In the genomic region with DNA sequence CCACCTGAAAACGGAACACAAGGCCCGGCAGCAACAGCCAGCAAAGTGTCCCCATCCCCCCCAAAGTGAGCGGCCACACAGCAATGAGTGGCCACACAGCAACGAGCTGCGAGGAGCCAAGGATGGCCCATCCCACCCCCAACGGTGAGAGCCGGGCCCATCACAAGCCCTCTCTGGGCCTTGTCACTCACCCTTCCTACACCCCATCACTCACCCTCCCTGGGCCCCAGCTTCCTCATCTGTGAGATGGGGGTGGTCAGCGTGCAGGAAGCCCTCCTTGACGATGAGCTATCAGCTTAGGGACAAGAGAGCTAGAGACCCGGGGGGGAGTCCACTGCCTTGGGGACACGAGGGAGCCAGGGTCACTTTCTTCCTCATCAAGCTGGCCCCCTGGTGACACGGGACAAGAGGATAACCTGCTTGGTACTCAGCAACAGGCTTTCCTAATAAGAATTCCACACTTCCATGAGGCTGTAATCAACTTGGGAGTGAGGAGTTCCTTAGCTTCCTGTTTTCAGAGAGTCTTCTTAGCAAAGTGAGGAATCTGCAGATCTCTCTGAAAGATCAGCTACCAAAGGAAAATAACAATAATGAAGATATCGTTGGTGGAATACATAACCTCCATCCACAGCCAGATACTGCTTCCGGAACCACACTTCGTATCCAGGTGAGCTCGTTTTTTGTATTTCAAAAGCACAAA, we compare ENCODE assay signal across 15 cellular contexts.
DNase-seq lines count a peak whose midpoint lies in the region; ATAC-seq and TF ChIP-seq lines count a peak whose summit lies in the region.
"Had no signal": no experiment of that assay in that cellular context is flagged by ENCODE, and none has a peak within 500 bp of the region (broad histone marks: within the 10 kb centered on the region; RNA-seq: fewer than 3 reads in every experiment).

No MANE protein-coding gene starts in this region.

- H3K27ac Mint-ChIP-seq in WTC11: 0 out of 2 replicates have a peak overlapping the region, but pooled peaks have one; percentile 13
- H3K27ac Mint-ChIP-seq: activated T-helper 2 cell treated with anti-CD3 and anti-CD28 coated beads, Interferon-gamma antibody, Interleukin-2, Interleukin-4, amounts not matched to agents 10 μg/mL and 5 μg/mL and 100 μg/mL, durations not matched to agents 14 hours and 24 hours and 36 hours had no signal

- in situ Hi-C loops in GM13977 (cut with MboI; ENCODE audit: low pct_unique_long_range_greater_than_20kb, low sequenced_read_pairs, unreplicated experiment): no loop called here

- no peaks in the 10 kb centered on the region for H3K9me3 Mint-ChIP-seq in WTC11
- H3K9me3 Mint-ChIP-seq: activated T-helper 2 cell treated with anti-CD3 and anti-CD28 coated beads, Interferon-gamma antibody, Interleukin-2, Interleukin-4, amounts not matched to agents 10 μg/mL and 5 μg/mL and 100 μg/mL, durations not matched to agents 14 hours and 24 hours and 36 hours; CD8-positive, alpha-beta memory T cell; naive thymus-derived CD4-positive, alpha-beta T cell had no signal

- H3K36me3 ChIP-seq in right atrium auricular region: no peaks in the 10 kb centered on the region

- H3K4me1 Mint-ChIP-seq in WTC11: peaks cover 22% of the 10 kb centered on the region

- no peak overlapping the region for H3K4me3 Mint-ChIP-seq in WTC11

- no peak for ATAC-seq in WTC11
- ATAC-seq in GM21737 (IDR thresholded peaks at IDR 0.05; ENCODE audit: unreplicated experiment): no peak
- ATAC-seq in HG02798 (IDR thresholded peaks at IDR 0.05; ENCODE audit: poor library complexity, unreplicated experiment): no peak
- ATAC-seq in HG03139 (IDR thresholded peaks at IDR 0.05; ENCODE audit: unreplicated experiment): no peak
- ATAC-seq: naive thymus-derived CD4-positive, alpha-beta T cell had no signal

- CTCF ChIA-PET in WTC11 (lab: Charles Lee): interaction anchor here (0.5 to 0.7 kb wide), 2 partner anchors 9 to 233 kb away, joined by 4 to 5 read pairs; no protein-coding TSS in a partner anchor

- peaks cover 3 to 93% of the 10 kb centered on the region in 2 donors for H3K4me1 ChIP-seq in right atrium auricular region

- H3K27me3 Mint-ChIP-seq in WTC11 (ENCODE audit: low read depth): no peaks in the 10 kb centered on the region
- H3K27me3 Mint-ChIP-seq: CD8-positive, alpha-beta memory T cell; naive thymus-derived CD4-positive, alpha-beta T cell had no signal

- H3K4me3 ChIP-seq in right atrium auricular region: peak overlapping the region; percentile 24 to 45
- peak overlapping the region; percentile 34 for H3K4me3 ChIP-seq in skeletal muscle cell (ENCODE audit: low read depth, low read length)

- H3K9me3 ChIP-seq in right atrium auricular region: no peaks in the 10 kb centered on the region

- no peak for TF ChIP-seq CTCF in WTC11 (IDR thresholded peaks at IDR 0.05)
- TF ChIP-seq CTCF in right atrium auricular region (IDR thresholded peaks at IDR 0.05): no peak
- no peak for TF ChIP-seq CTCF in GM13977 (IDR thresholded peaks at IDR 0.05; ENCODE audit: extremely low read depth, insufficient read depth, missing control alignments)

- H3K27ac ChIP-seq in right atrium auricular region: peak overlapping the region; percentile 86 to 89
- H3K27ac ChIP-seq: HL-60 had no signal

- DNase-seq in AG20443 (ENCODE audit: low spot score) (peak; percentile 27), WTC11 (ENCODE audit: low spot score) (no peak), right atrium auricular region (ENCODE audit: low spot score) (no peak), skeletal muscle cell (ENCODE audit: low read depth) (no peak), GM13977 (ENCODE audit: low spot score) (no peak)
- DNase-seq: activated CD4-positive, CD25-positive, alpha-beta regulatory T cell; CD8-positive, alpha-beta memory T cell; naive thymus-derived CD4-positive, alpha-beta T cell; NCI-H187 treated with DMSO at 0.1 percent for 48 hours; stimulated activated CD4-positive, alpha-beta T cell treated with anti-CD3 and anti-CD28 coated beads, Interleukin-4, amount 100 ng/mL, for 1 hour had no signal

- H3K27me3 ChIP-seq in right atrium auricular region: no peaks in the 10 kb centered on the region

- H3K36me3 Mint-ChIP-seq in WTC11: no peaks in the 10 kb centered on the region
- H3K36me3 Mint-ChIP-seq: CD8-positive, alpha-beta memory T cell had no signal

- POLR2A ChIA-PET in WTC11 (lab: Charles Lee): no interaction called here

TF ChIP-seq in WTC11, 78 proteins besides CTCF, POLR2A, EP300 and RAD21:
- no peak for TF ChIP-seq AFF4 (CRISPR knock-in tag; IDR thresholded peaks at IDR 0.05; ENCODE audit: borderline replicate concordance)
- TF ChIP-seq, protein P1, sequence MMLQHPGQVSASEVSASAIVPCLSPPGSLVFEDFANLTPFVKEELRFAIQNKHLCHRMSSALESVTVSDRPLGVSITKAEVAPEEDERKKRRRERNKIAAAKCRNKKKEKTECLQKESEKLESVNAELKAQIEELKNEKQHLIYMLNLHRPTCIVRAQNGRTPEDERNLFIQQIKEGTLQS (CRISPR knock-in tag; conservative IDR thresholded peaks at IDR 0.05): no peak
- TF ChIP-seq, protein P2, sequence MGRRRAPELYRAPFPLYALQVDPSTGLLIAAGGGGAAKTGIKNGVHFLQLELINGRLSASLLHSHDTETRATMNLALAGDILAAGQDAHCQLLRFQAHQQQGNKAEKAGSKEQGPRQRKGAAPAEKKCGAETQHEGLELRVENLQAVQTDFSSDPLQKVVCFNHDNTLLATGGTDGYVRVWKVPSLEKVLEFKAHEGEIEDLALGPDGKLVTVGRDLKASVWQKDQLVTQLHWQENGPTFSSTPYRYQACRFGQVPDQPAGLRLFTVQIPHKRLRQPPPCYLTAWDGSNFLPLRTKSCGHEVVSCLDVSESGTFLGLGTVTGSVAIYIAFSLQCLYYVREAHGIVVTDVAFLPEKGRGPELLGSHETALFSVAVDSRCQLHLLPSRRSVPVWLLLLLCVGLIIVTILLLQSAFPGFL (CRISPR knock-in tag; IDR thresholded peaks at IDR 0.05; ENCODE audit: borderline replicate concordance): no peak
- TF ChIP-seq CBFB (CRISPR knock-in tag; IDR thresholded peaks at IDR 0.05; ENCODE audit: low read depth): no peak
- TF ChIP-seq SOX15 (CRISPR knock-in tag; IDR thresholded peaks at IDR 0.05): no peak
- TF ChIP-seq ZNF396 (CRISPR knock-in tag; IDR thresholded peaks at IDR 0.05; ENCODE audit: borderline replicate concordance): no peak
